In genomic region chrX:11298600-11298999, GRCh38 we compare ENCODE assay signal across 8 cellular contexts. TPM values are rescaled to one million over a fixed set of nuclear protein-coding genes. Genes with fewer than 3 reads are reported as not detected.
"Had no signal": no experiment of that assay in that cellular context is flagged by ENCODE, and none has a peak within 500 bp of the region (broad histone marks: within the 10 kb centered on the region; RNA-seq: fewer than 3 reads in every experiment).

No MANE protein-coding gene starts in this region.

- H3K4me3 ChIP-seq: GM23338 had no signal

- DNase-seq: H9, HCEC 1CT, IMR-90, KBM-7 had no signal

- H2AFZ ChIP-seq: GM23338 had no signal

- H3K4me2 ChIP-seq: GM23338 had no signal

- H3K4me3 Mint-ChIP-seq: GM23338, H9 had no signal

- FAIRE-seq: H1, H54, HTR-8/SVneo had no signal

- H3K27ac Mint-ChIP-seq: GM23338 had no signal

- ATAC-seq: GM23338 had no signal

- H3K9me3 Mint-ChIP-seq: GM23338 had no signal

RNA-seq across cellular contexts. Expression of gene AMELX, which starts 5.4 kb away (rescaled TPM):
- total RNA-seq: GM23338, H1, H9, IMR-90 had no signal
- polyA plus RNA-seq: GM23338, H1, IMR-90 had no signal
